ENCODE assay signal across 8 cellular contexts in the genomic region with DNA sequence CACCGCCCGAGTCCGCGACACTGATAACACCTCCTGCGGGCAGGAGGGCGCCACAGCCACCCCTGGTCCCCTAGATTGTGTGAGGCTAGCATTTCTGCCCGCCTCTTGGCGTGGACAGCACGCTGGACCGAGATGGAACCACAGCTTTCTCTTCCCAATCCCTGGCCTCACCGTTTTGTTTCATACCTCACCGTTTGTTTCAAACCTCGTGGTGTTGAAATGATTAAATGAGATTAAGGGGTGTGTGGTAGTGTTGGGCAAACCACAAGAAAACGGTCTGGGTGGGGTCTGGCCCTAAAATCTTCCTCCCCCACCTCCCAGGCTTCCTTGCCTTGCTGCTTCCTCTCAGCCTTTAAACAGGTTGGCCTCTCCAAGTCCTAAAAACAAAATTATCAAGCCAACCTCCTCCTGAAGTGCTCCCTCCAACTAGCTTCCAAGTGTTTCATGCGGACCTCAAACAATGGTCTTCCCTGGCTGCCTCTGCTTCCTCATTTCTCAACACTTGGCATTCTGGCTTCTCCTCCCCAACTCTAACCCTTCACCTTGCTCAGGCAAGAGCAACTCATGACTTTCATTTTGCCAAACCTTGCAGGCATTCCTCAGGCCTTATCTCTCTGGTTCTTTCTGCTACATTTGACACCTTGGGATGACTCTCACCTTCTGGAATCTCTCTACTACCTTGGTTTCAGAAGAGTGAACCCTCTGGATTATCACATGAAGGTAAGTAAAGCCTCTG. TPM values are rescaled to one million over a fixed set of nuclear protein-coding genes. Genes with fewer than 3 reads are reported as not detected.
DNase-seq lines count a peak whose midpoint lies in the region; ATAC-seq and TF ChIP-seq lines count a peak whose summit lies in the region.

No MANE protein-coding gene starts in this region.

- peak overlapping the region; percentile 74; the same call in 1 of the 2 replicates for H3K4me3 ChIP-seq in GM08714 (ENCODE audit: low read length)

- H3K9me3 Mint-ChIP-seq in dendritic cell treated with granulocyte-macrophage colony-stimulating factor and Interleukin-4, amounts not matched to agents 40 ng/mL and 50 ng/mL, for 4 days, result no peaks in the 10 kb centered on the region
- peaks cover 4% of the 10 kb centered on the region for H3K9me3 Mint-ChIP-seq in neural crest cell

- DNase-seq in NOMO-1 (lab: John Stamatoyannopoulos, UW; ENCODE audit: unreplicated experiment in 2 of 2), result peak; percentile 92 to 98
- DNase-seq in neural crest cell (ENCODE audit: low read depth, low spot score), result no peak
- no peak for DNase-seq in activated CD8-positive, alpha-beta memory T cell treated with anti-CD3 and anti-CD28 coated beads for 24 hours
- no peak for DNase-seq in GDM1 (lab: John Stamatoyannopoulos, UW)

- TF ChIP-seq CTCF in neural crest cell (conservative IDR thresholded peaks at IDR 0.05), result no peak

- ATAC-seq in HG03139 (IDR thresholded peaks at IDR 0.05; ENCODE audit: unreplicated experiment), result no peak
- no peak for ATAC-seq in GM21526 (IDR thresholded peaks at IDR 0.05; ENCODE audit: low FRiP score, unreplicated experiment)

- intact Hi-C loops in dendritic cell treated with granulocyte-macrophage colony-stimulating factor and Interleukin-4, amounts not matched to agents 40 ng/mL and 50 ng/mL, for 4 days (cut with micrococcal nuclease), result loop anchor here (2.0 to 5.0 kb wide), 2 partner anchors 35 to 84 kb away; no protein-coding TSS in a partner anchor

- H3K36me3 Mint-ChIP-seq in dendritic cell treated with granulocyte-macrophage colony-stimulating factor and Interleukin-4, amounts not matched to agents 40 ng/mL and 50 ng/mL, for 4 days (ENCODE audit: low read depth), result peaks cover 9% of the 10 kb centered on the region
- H3K36me3 Mint-ChIP-seq in neural crest cell (ENCODE audit: low read depth), result no peaks in the 10 kb centered on the region

- H3K4me1 Mint-ChIP-seq in dendritic cell treated with granulocyte-macrophage colony-stimulating factor and Interleukin-4, amounts not matched to agents 40 ng/mL and 50 ng/mL, for 4 days (ENCODE audit: low read depth), result peaks cover 61% of the 10 kb centered on the region
- H3K4me1 Mint-ChIP-seq in neural crest cell, result peaks cover 15% of the 10 kb centered on the region

- peak overlapping the region; percentile 92 for H3K27ac Mint-ChIP-seq in dendritic cell treated with granulocyte-macrophage colony-stimulating factor and Interleukin-4, amounts not matched to agents 40 ng/mL and 50 ng/mL, for 4 days
- no peak overlapping the region for H3K27ac Mint-ChIP-seq in neural crest cell (ENCODE audit: unreplicated experiment)

- H3K27me3 Mint-ChIP-seq in dendritic cell treated with granulocyte-macrophage colony-stimulating factor and Interleukin-4, amounts not matched to agents 40 ng/mL and 50 ng/mL, for 4 days, result no peaks in the 10 kb centered on the region
- H3K27me3 Mint-ChIP-seq in neural crest cell (ENCODE audit: low read depth), result no peaks in the 10 kb centered on the region

- H3K4me3 Mint-ChIP-seq in dendritic cell treated with granulocyte-macrophage colony-stimulating factor and Interleukin-4, amounts not matched to agents 40 ng/mL and 50 ng/mL, for 4 days, result peak overlapping the region; percentile 85
- H3K4me3 Mint-ChIP-seq in neural crest cell, result peak overlapping the region; percentile 73

RNA-seq across cellular contexts. Expression of gene ATP13A3, which starts 1.4 kb away (rescaled TPM):
- 74.6 and 76.1 TPM in 2 replicates for total RNA-seq in neural crest cell

Comparison
In these comparisons a context has a peak if more than half of its experiments do, and no peak if none do; other contexts are left out.
1. DNase-seq: peak in NOMO-1 (2 of 2); none in neural crest cell (single experiment), activated CD8-positive, alpha-beta memory T cell treated with anti-CD3 and anti-CD28 coated beads for 24 hours (single experiment) and GDM1 (single experiment).